ENCODE assay signal across 8 cellular contexts in the genomic region with DNA sequence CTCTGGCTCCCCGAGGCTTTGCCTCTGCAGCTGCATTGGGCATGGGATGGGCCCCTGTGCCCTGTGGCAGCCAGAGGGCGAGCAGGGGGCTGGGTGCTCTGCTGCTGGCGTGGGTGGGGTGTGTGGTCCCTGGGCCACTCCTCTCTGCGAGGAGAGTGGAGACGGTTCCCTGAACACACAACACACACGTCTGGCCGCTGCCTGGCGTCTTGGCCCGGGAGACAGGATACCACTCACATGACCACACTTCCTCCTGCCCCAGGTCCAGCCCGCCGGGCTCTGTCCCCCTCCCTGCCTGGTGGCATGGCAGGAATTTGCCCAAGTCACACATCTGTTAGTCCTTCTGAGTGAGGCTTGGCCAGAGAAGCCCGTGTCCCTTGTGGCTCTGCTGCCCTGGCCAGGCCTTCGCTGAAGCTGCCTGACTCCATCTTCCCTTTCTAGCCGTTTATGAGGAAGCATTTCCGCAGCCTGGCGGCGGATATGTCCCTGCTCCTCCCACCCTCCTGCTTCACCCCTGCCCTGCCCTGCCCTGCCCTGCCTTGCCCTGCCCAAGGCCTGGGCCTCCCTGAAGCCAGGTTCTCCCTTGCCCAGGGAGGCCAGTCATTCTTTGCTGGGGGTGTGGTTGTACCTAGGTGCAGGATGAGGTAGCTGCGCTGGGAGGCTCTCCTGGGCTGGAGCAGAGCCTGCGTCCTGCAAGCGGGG. TPM values are rescaled to one million over a fixed set of nuclear protein-coding genes. Genes with fewer than 3 reads are reported as not detected.
A peak's percentile ranks its signal among the peaks of the same experiment; 100 is the strongest.
DNase-seq lines count a peak whose midpoint lies in the region; ATAC-seq lines count a peak whose summit lies in the region.

No MANE protein-coding gene starts in this region.

- H3K4me3 ChIP-seq in right cardiac atrium (ENCODE audit: low read length) = peak overlapping the region; percentile 92

- no peak overlapping the region for H3K27ac Mint-ChIP-seq in activated CD4-positive, alpha-beta T cell treated with anti-CD3 and anti-CD28 coated beads, Interleukin-2, amount 10 ng/mL, durations not matched to agents 24 days and 14 days

- H3K9me3 Mint-ChIP-seq in activated CD4-positive, alpha-beta T cell treated with anti-CD3 and anti-CD28 coated beads, Interleukin-2, amount 10 ng/mL, durations not matched to agents 24 days and 14 days = no peaks in the 10 kb centered on the region

- intact Hi-C loops in activated CD4-positive, alpha-beta T cell treated with anti-CD3 and anti-CD28 coated beads, Interleukin-2, amount 10 ng/mL, durations not matched to agents 24 days and 14 days (cut with micrococcal nuclease) = loop anchor here (5.0 to 10.0 kb wide), 2 partner anchors 120 to 593 kb away; a partner anchor contains a TSS
- intact Hi-C loops in right cardiac atrium (cut with DNase I) = no loop called here

- H3K27me3 ChIP-seq in right cardiac atrium (ENCODE audit: control insufficient read depth, insufficient read depth) = no peaks in the 10 kb centered on the region

- ATAC-seq in right cardiac atrium = peak; percentile 62 to 67
- no peak for ATAC-seq in HG03108 (IDR thresholded peaks at IDR 0.05; ENCODE audit: unreplicated experiment)

- peak overlapping the region; percentile 37 for H3K4me3 Mint-ChIP-seq in activated CD4-positive, alpha-beta T cell treated with anti-CD3 and anti-CD28 coated beads, Interleukin-2, amount 10 ng/mL, durations not matched to agents 24 days and 14 days

- H3K27ac ChIP-seq in angular gyrus (ENCODE audit: low read depth, low read length) (peak overlapping the region; percentile 37), right cardiac atrium (ENCODE audit: low read length) (peak overlapping the region; percentile 9)

- peaks cover 9% of the 10 kb centered on the region for H3K36me3 Mint-ChIP-seq in activated CD4-positive, alpha-beta T cell treated with anti-CD3 and anti-CD28 coated beads, Interleukin-2, amount 10 ng/mL, durations not matched to agents 24 days and 14 days (ENCODE audit: low read depth)

- no peaks in the 10 kb centered on the region for H3K9me3 ChIP-seq in right cardiac atrium (ENCODE audit: control insufficient read depth, low read length)

- H3K4me1 Mint-ChIP-seq in activated CD4-positive, alpha-beta T cell treated with anti-CD3 and anti-CD28 coated beads, Interleukin-2, amount 10 ng/mL, durations not matched to agents 24 days and 14 days = peaks cover 21% of the 10 kb centered on the region

- no peaks in the 10 kb centered on the region for H3K27me3 Mint-ChIP-seq in activated CD4-positive, alpha-beta T cell treated with anti-CD3 and anti-CD28 coated beads, Interleukin-2, amount 10 ng/mL, durations not matched to agents 24 days and 14 days

- H3K4me1 ChIP-seq in right cardiac atrium (ENCODE audit: control insufficient read depth, insufficient read depth, low read length) = peaks cover 17% of the 10 kb centered on the region

- no peak for DNase-seq in activated CD4-positive, alpha-beta T cell treated with anti-CD3 and anti-CD28 coated beads, Interleukin-2, amount 10 ng/mL, durations not matched to agents 24 days and 14 days
- no peak for DNase-seq in activated CD4-positive, alpha-beta T cell treated with anti-CD3 and anti-CD28 coated beads for 1 hour
- peak; percentile 79 to 92 (median 92) for DNase-seq in right cardiac atrium
- DNase-seq in renal cortical epithelial cell (ENCODE audit: low read depth) = peak; percentile 68
- DNase-seq in inferior parietal cortex (ENCODE audit: extremely low spot score) = no peak
- DNase-seq in activated effector memory CD4-positive, alpha-beta T cell treated with anti-CD3 and anti-CD28 coated beads, Interleukin-2, amount 50 U/mL, for 16 hours = no peak

- WGBS in right cardiac atrium = 13% methylated on average over 20 of the region's 20 CpGs

RNA-seq across cellular contexts. Expression of a gene that starts 3.0 kb away (rescaled TPM):
- 66.8 and 70.3 TPM in 2 replicates for total RNA-seq in activated CD4-positive, alpha-beta T cell treated with anti-CD3 and anti-CD28 coated beads, Interleukin-2, amount 10 ng/mL, durations not matched to agents 24 days and 14 days
- 100 to 1,000 TPM; 156 to 203 (median 187) TPM for total RNA-seq in right cardiac atrium
- polyA plus RNA-seq in right cardiac atrium = 209 TPM
- 24.8 and 30.8 TPM in 2 replicates for total RNA-seq in renal cortical epithelial cell

RNA-seq across cellular contexts. Expression of a gene that starts 32.5 kb away (rescaled TPM):
- total RNA-seq in activated CD4-positive, alpha-beta T cell treated with anti-CD3 and anti-CD28 coated beads, Interleukin-2, amount 10 ng/mL, durations not matched to agents 24 days and 14 days = 43.1 and 47.8 TPM in 2 replicates
- total RNA-seq in right cardiac atrium = 10 to 100 TPM; 20.9 to 25.5 (median 25.1) TPM
- polyA plus RNA-seq in right cardiac atrium = 10.5 TPM
- total RNA-seq in renal cortical epithelial cell = 19.6 and 22.0 TPM in 2 replicates

Comparison
In these comparisons a context has a peak if more than half of its experiments do, and no peak if none do; other contexts are left out.
1. DNase-seq: peak in right cardiac atrium (3 of 3) and renal cortical epithelial cell (single experiment); none in activated CD4-positive, alpha-beta T cell treated with anti-CD3 and anti-CD28 coated beads, Interleukin-2, amount 10 ng/mL, durations not matched to agents 24 days and 14 days (single experiment), activated CD4-positive, alpha-beta T cell treated with anti-CD3 and anti-CD28 coated beads for 1 hour (single experiment), inferior parietal cortex (single experiment) and activated effector memory CD4-positive, alpha-beta T cell treated with anti-CD3 and anti-CD28 coated beads, Interleukin-2, amount 50 U/mL, for 16 hours (single experiment).